19 cellular contexts compared by ENCODE assay signal in the genomic region with DNA sequence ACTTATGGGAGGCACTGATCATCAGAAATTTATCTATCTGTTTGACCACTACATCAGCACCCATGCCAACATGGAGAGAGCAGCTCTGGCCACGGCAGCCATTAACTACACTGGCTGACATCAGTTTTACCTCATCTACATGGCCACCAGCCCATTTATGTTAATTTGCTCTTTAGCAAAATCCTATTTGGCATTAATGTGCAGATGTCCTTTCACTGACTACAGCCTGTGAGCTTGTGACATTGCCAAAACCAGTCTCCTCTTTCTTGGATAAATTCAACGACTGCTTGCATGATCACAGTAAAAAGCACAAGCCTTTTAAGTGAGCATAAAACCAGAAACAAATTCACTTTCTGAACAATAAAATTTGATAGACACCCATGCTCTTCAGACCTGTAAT. TPM values are rescaled to one million over a fixed set of nuclear protein-coding genes. Genes with fewer than 3 reads are reported as not detected.
DNase-seq lines count a peak whose midpoint lies in the region; ATAC-seq, FAIRE-seq and TF ChIP-seq lines count a peak whose summit lies in the region.
"Had no signal": no experiment of that assay in that cellular context is flagged by ENCODE, and none has a peak within 500 bp of the region (broad histone marks: within the 10 kb centered on the region; RNA-seq: fewer than 3 reads in every experiment).

No MANE protein-coding gene starts in this region.

- H3K9me3 Mint-ChIP-seq in astrocyte (ENCODE audit: unreplicated experiment) (no peaks in the 10 kb centered on the region), endodermal cell (no peaks in the 10 kb centered on the region)
- no peaks in the 10 kb centered on the region for H3K9me3 Mint-ChIP-seq in CD4-positive, alpha-beta T cell
- H3K9me3 Mint-ChIP-seq: CD8-positive, alpha-beta T cell had no signal

- FAIRE-seq in astrocyte (lab: Jason Lieb, UNC): no peak
- FAIRE-seq: A549, G401.6, GM12891 had no signal

- no peaks in the 10 kb centered on the region for H3K36me3 ChIP-seq in astrocyte (ENCODE audit: insufficient read depth, low read length)
- peaks cover 15% of the 10 kb centered on the region for H3K36me3 ChIP-seq in endodermal cell (ENCODE audit: control insufficient read depth, insufficient read depth, low read length)
- H3K36me3 ChIP-seq in trophoblast cell (ENCODE audit: control insufficient read depth in 1 of 2, insufficient read depth in 2 of 2, low read length in 2 of 2): peaks cover 4 to 13% of the 10 kb centered on the region in 2 experiments
- H3K36me3 ChIP-seq: HAP-1 had no signal

- no peak overlapping the region for H4K12ac ChIP-seq in trophoblast cell (ENCODE audit: low read depth, low read length)

- H2BK5ac ChIP-seq in trophoblast cell (ENCODE audit: low read depth, low read length, poor library complexity): no peak overlapping the region

- H3K4me3 ChIP-seq in astrocyte (ENCODE audit: insufficient read depth, low read depth, low read length) (no peak overlapping the region), endodermal cell (ENCODE audit: low read length) (no peak overlapping the region), trophoblast cell (ENCODE audit: low read depth, low read length) (no peak overlapping the region)
- H3K4me3 ChIP-seq: A549, HAP-1 had no signal

- H3K4me2 ChIP-seq in astrocyte (ENCODE audit: low read length): no peak overlapping the region
- H3K4me2 ChIP-seq in trophoblast cell (ENCODE audit: low read length): no peak overlapping the region
- H3K4me2 ChIP-seq: A549 had no signal

- no peak for ATAC-seq in HG03354 (IDR thresholded peaks at IDR 0.05; ENCODE audit: poor library complexity, severe bottlenecking, unreplicated experiment)
- no peak for ATAC-seq in CD4-positive, alpha-beta T cell (ENCODE audit: poor library complexity)
- ATAC-seq: A549; CD8-positive, alpha-beta T cell had no signal

- H4K91ac ChIP-seq in trophoblast cell (ENCODE audit: low read depth, low read length): no peak overlapping the region

- peaks cover 25% of the 10 kb centered on the region for H4K20me1 ChIP-seq in astrocyte (ENCODE audit: insufficient read depth, low read length)

- peaks cover 22% of the 10 kb centered on the region for H3K4me1 Mint-ChIP-seq in astrocyte (ENCODE audit: low read depth, unreplicated experiment)
- peaks cover 21% of the 10 kb centered on the region for H3K4me1 Mint-ChIP-seq in endodermal cell
- H3K4me1 Mint-ChIP-seq in CD4-positive, alpha-beta T cell (ENCODE audit: low read depth): peaks cover 21% of the 10 kb centered on the region

- no peak overlapping the region for H2AK5ac ChIP-seq in trophoblast cell (ENCODE audit: low read length)

- peaks cover 8% of the 10 kb centered on the region for H3K36me3 Mint-ChIP-seq in astrocyte (ENCODE audit: low read depth, unreplicated experiment)
- H3K36me3 Mint-ChIP-seq in endodermal cell (ENCODE audit: low read depth): peaks cover 14% of the 10 kb centered on the region
- H3K36me3 Mint-ChIP-seq in CD4-positive, alpha-beta T cell (ENCODE audit: low read depth): peaks cover 18% of the 10 kb centered on the region

- H3K9me3 ChIP-seq in astrocyte (ENCODE audit: insufficient read depth, low read depth, low read length) (no peaks in the 10 kb centered on the region), endodermal cell (ENCODE audit: control insufficient read depth, low read length) (no peaks in the 10 kb centered on the region), trophoblast cell (ENCODE audit: insufficient read depth, low read depth, low read length) (no peaks in the 10 kb centered on the region)
- no peaks in the 10 kb centered on the region for H3K9me3 ChIP-seq in CD4-positive, alpha-beta T cell (ENCODE audit: control insufficient read depth, low read length)
- H3K9me3 ChIP-seq: A549, BE2C, HAP-1 had no signal

- TF ChIP-seq CTCF in astrocyte (IDR thresholded peaks at IDR 0.05; ENCODE audit: insufficient read depth, low read depth, low read length): no peak
- no peak for TF ChIP-seq CTCF in endodermal cell (conservative IDR thresholded peaks at IDR 0.05)
- no peak for TF ChIP-seq CTCF in CD4-positive, alpha-beta T cell (IDR thresholded peaks at IDR 0.05)

- no peak overlapping the region for H2BK120ac ChIP-seq in trophoblast cell (ENCODE audit: insufficient read depth, low read length, poor library complexity)

- peak overlapping the region; percentile 22 for H3K4me3 Mint-ChIP-seq in astrocyte (ENCODE audit: unreplicated experiment)
- no peak overlapping the region for H3K4me3 Mint-ChIP-seq in endodermal cell
- H3K4me3 Mint-ChIP-seq in CD4-positive, alpha-beta T cell: no peak overlapping the region
- H3K4me3 Mint-ChIP-seq: CD8-positive, alpha-beta T cell had no signal

- no peak overlapping the region for H3K18ac ChIP-seq in trophoblast cell (ENCODE audit: low read length)

- no peak overlapping the region for H3K14ac ChIP-seq in trophoblast cell (ENCODE audit: low read length)

- POLR2A ChIA-PET in CD4-positive, alpha-beta T cell (lab: Charles Lee): no interaction called here

- H3K4ac ChIP-seq in trophoblast cell (ENCODE audit: low read depth, low read length): peak overlapping the region; percentile 9

- DNase-seq in NCI-H446 treated with DMSO at 0.1 percent for 48 hours (lab: John Stamatoyannopoulos, UW): peak; percentile 46
- no peak for DNase-seq in astrocyte (ENCODE audit: low read depth)
- peak; percentile 27 for DNase-seq in endodermal cell
- DNase-seq in trophoblast cell: no peak
- DNase-seq in NCI-H774 (lab: John Stamatoyannopoulos, UW): no peak
- DNase-seq in CD4-positive, alpha-beta T cell: no peak
- DNase-seq: BE2C; CD8-positive, alpha-beta T cell; COR-L47; DMS79; GOT3 had no signal

- WGBS in endodermal cell (ENCODE audit: insufficient coverage in 1 of 2, insufficient read length in 1 of 2), 2 experiments: 94 to 100% methylated on average over 1 to 2 of the region's 2 CpGs
- WGBS in trophoblast cell (ENCODE audit: extremely low coverage, insufficient coverage, insufficient read length): no CpG with 5 or more reads among the region's 2 CpGs

- H3K79me1 ChIP-seq in trophoblast cell (ENCODE audit: low read length): peaks cover 2% of the 10 kb centered on the region

- H3K27me3 Mint-ChIP-seq in astrocyte (ENCODE audit: low read depth, unreplicated experiment) (no peaks in the 10 kb centered on the region), endodermal cell (ENCODE audit: insufficient read depth) (no peaks in the 10 kb centered on the region)
- H3K27me3 Mint-ChIP-seq in CD4-positive, alpha-beta T cell: no peaks in the 10 kb centered on the region

- no peak overlapping the region for H3K23ac ChIP-seq in trophoblast cell (ENCODE audit: low read length)

- CTCF ChIA-PET in CD4-positive, alpha-beta T cell (lab: Charles Lee): no interaction called here

- no peak overlapping the region for H2AFZ ChIP-seq in astrocyte (ENCODE audit: low read depth, low read length)
- no peak overlapping the region for H2AFZ ChIP-seq in trophoblast cell (ENCODE audit: insufficient read depth, low read length, poor library complexity)

- H3K27ac Mint-ChIP-seq in astrocyte (ENCODE audit: unreplicated experiment) (no peak overlapping the region), endodermal cell (no peak overlapping the region)
- no peak overlapping the region for H3K27ac Mint-ChIP-seq in CD4-positive, alpha-beta T cell

- H3K4me1 ChIP-seq in astrocyte (ENCODE audit: insufficient read depth, low read length) (peaks cover 12% of the 10 kb centered on the region), endodermal cell (ENCODE audit: control insufficient read depth, insufficient read depth, low read length) (no peaks in the 10 kb centered on the region), trophoblast cell (ENCODE audit: control insufficient read depth in 1 of 2, insufficient read depth in 2 of 2, low read length in 2 of 2) (peaks cover 2 to 3% of the 10 kb centered on the region in 2 experiments)
- H3K4me1 ChIP-seq: HAP-1 had no signal

- H3K27me3 ChIP-seq in astrocyte (ENCODE audit: insufficient read depth, low read length) (no peaks in the 10 kb centered on the region), endodermal cell (ENCODE audit: control insufficient read depth, insufficient read depth, low read length, poor library complexity, severe bottlenecking) (no peaks in the 10 kb centered on the region), trophoblast cell (ENCODE audit: insufficient read depth, low read length) (no peaks in the 10 kb centered on the region)
- H3K27me3 ChIP-seq in CD4-positive, alpha-beta T cell (ENCODE audit: control insufficient read depth, insufficient read depth, low read length): no peaks in the 10 kb centered on the region
- H3K27me3 ChIP-seq: BE2C had no signal

- H3K79me2 ChIP-seq in astrocyte (ENCODE audit: insufficient read depth, low read length) (peaks cover 10% of the 10 kb centered on the region), trophoblast cell (ENCODE audit: control insufficient read depth, insufficient read depth, low read length, poor library complexity) (no peaks in the 10 kb centered on the region)

- H2BK12ac ChIP-seq in trophoblast cell (ENCODE audit: low read length): no peak overlapping the region

- intact Hi-C loops in CD4-positive, alpha-beta T cell (cut with DNase I, micrococcal nuclease): no loop called here

- H3K27ac ChIP-seq in astrocyte (ENCODE audit: low read depth, low read length): no peak overlapping the region
- no peak overlapping the region for H3K27ac ChIP-seq in endodermal cell (ENCODE audit: low read depth, low read length)
- no peak overlapping the region for H3K27ac ChIP-seq in trophoblast cell (ENCODE audit: low read depth, low read length)
- H3K27ac ChIP-seq in CD4-positive, alpha-beta T cell (ENCODE audit: low read depth, low read length): no peak overlapping the region
- H3K27ac ChIP-seq: A549, C4-2B, HL-60 had no signal

- no peak overlapping the region for H4K8ac ChIP-seq in trophoblast cell (ENCODE audit: low read depth, low read length)

- H3K9ac ChIP-seq in astrocyte (ENCODE audit: low read length) (no peak overlapping the region), endodermal cell (ENCODE audit: extremely low read depth, low read length, poor library complexity, severe bottlenecking) (no peak overlapping the region), trophoblast cell (ENCODE audit: low read length) (no peak overlapping the region)

RNA-seq across cellular contexts. Expression of a gene that starts 47.5 kb away (rescaled TPM):
- total RNA-seq in astrocyte (not detected in 2 replicates), endodermal cell (under 1 TPM; 0.20 to 0.29 TPM)
- not detected for polyA plus RNA-seq in endodermal cell (2013, experiment 1 of 2)
- not detected for polyA plus RNA-seq in endodermal cell (2013, experiment 2 of 2)
- 0.05 TPM in 1 of 2 replicates, not detected in the other for polyA plus RNA-seq in trophoblast cell (2013)
- under 1 TPM in 1 of 2 experiments, not detected in 1; 0.25 TPM for total RNA-seq in CD4-positive, alpha-beta T cell
- polyA plus RNA-seq: A549, AG04450 had no signal

Comparison
In these comparisons a context has a peak if more than half of its experiments do, and no peak if none do; other contexts are left out.
1. DNase-seq: peak in NCI-H446 treated with DMSO at 0.1 percent for 48 hours (single experiment) and endodermal cell (single experiment); none in astrocyte (single experiment), trophoblast cell (0 of 2), NCI-H774 (single experiment) and CD4-positive, alpha-beta T cell (0 of 10).